In genomic region chr7:43220250-43220649, GRCh38 we compare ENCODE assay signal across 1 cellular context.
TF ChIP-seq lines count a peak whose summit lies in the region.

No MANE protein-coding gene starts in this region.

TF ChIP-seq in SK-N-SH treated with all-trans-retinoic acid at 6 μM for 48 hours, 23 proteins besides CTCF, POLR2A, EP300 and RAD21 (continued from another document):
- no peak for TF ChIP-seq CREB5 (CRISPR knock-in tag; IDR thresholded peaks at IDR 0.05; ENCODE audit: low read depth)
- TF ChIP-seq CSDC2 (CRISPR knock-in tag; IDR thresholded peaks at IDR 0.05) = no peak
- no peak for TF ChIP-seq ZNF565 (CRISPR knock-in tag; conservative IDR thresholded peaks at IDR 0.05; ENCODE audit: low read depth)
TF ChIP-seq in SK-N-SH treated with all-trans-retinoic acid at 6 μM for 48 hours: peak in this region for 0.
